26 cellular contexts compared by ENCODE assay signal in the genomic region with DNA sequence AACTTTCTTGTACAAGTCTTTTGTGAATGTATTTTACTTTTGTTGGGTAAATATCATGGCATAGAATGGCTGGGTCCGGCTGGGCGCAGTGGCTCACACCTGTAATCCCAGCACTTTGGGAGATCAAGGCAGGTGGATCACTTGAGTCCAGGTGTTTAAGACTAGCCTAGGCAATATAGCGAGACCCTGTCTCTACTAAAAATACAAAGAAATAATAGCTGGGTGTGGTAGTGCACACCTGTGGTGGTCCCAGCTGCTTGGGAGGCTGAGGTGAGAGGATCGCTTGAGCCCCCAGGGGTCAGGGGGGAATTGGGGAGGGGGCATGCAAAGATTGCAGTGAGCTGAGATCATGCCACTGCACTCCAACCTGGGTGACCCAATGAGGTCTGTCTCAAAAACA.
"Had no signal": no experiment of that assay in that cellular context is flagged by ENCODE, and none has a peak within 500 bp of the region (broad histone marks: within the 10 kb centered on the region; RNA-seq: fewer than 3 reads in every experiment).

No MANE protein-coding gene starts in this region.

- H3K4me3 ChIP-seq: ascending aorta, breast epithelium, cardiac muscle cell, colonic mucosa, gastrocnemius medialis had no signal

- ATAC-seq: activated CD8-positive, alpha-beta memory T cell treated with anti-CD3 and anti-CD28 coated beads, Interleukin-2, amount 10 ng/mL, durations not matched to agents 7 days and 5 days; activated CD8-positive, alpha-beta T cell treated with anti-CD3 and anti-CD28 coated beads, Interleukin-2, amount 10 ng/mL, durations not matched to agents 7 days and 5 days; gastrocnemius medialis; T-helper 17 cell had no signal

- H3K27me3 ChIP-seq: ascending aorta, breast epithelium, cardiac muscle cell, colonic mucosa, gastrocnemius medialis had no signal

- H3K36me3 ChIP-seq: ascending aorta, breast epithelium, cardiac muscle cell, colonic mucosa, gastrocnemius medialis had no signal

- DNase-seq: activated CD4-positive, alpha-beta memory T cell treated with anti-CD3 and anti-CD28 coated beads for 36 hours; activated CD4-positive, alpha-beta T cell treated with anti-CD3 and anti-CD28 coated beads for 36 hours; activated CD4-positive, alpha-beta T cell treated with anti-CD3 and anti-CD28 coated beads, Interleukin-2, amount 10 ng/mL, durations not matched to agents 24 days and 14 days; activated CD4-positive, CD25-positive, alpha-beta regulatory T cell; activated CD4-positive, CD25-positive, alpha-beta regulatory T cell treated with anti-CD3 and anti-CD28 coated beads, Interleukin-2, amount 50 U/mL, for 72 hours; activated CD8-positive, alpha-beta memory T cell treated with anti-CD3 and anti-CD28 coated beads, Interleukin-2, amount 10 ng/mL, durations not matched to agents 7 days and 5 days; activated CD8-positive, alpha-beta memory T cell treated with anti-CD3 and anti-CD28 coated beads, Interleukin-2, amount 50 U/mL, for 4 hours; activated CD8-positive, alpha-beta T cell treated with anti-CD3 and anti-CD28 coated beads, Interleukin-2, amount 10 ng/mL, durations not matched to agents 7 days and 5 days; activated gamma-delta T cell; activated naive CD4-positive, alpha-beta T cell; activated naive CD4-positive, alpha-beta T cell treated with anti-CD3 and anti-CD28 coated beads, Interleukin-2, amount 10 ng/mL, durations not matched to agents 7 days and 5 days; activated naive CD8-positive, alpha-beta T cell treated with anti-CD3 and anti-CD28 coated beads, Interleukin-2, amount 10 ng/mL, durations not matched to agents 7 days and 5 days; activated T-cell treated with anti-CD3 and anti-CD28 coated beads, Interleukin-2, amount 50 U/mL, for 1 hour; activated T-cell treated with anti-CD3 and anti-CD28 coated beads, Interleukin-2, amount 50 U/mL, for 48 hours; central memory CD4-positive, alpha-beta T cell; cerebellar nuclear complex; colonic mucosa; effector CD8-positive, alpha-beta T cell; gastrocnemius medialis; glutamatergic neuron; T-helper 1 cell; T-helper 17 cell had no signal

- H3K27ac ChIP-seq: ascending aorta, breast epithelium, cardiac muscle cell, colonic mucosa, epithelial cell of prostate, gastrocnemius medialis had no signal

- H3K4me1 ChIP-seq: ascending aorta, breast epithelium, colonic mucosa had no signal

- H3K9me3 ChIP-seq: ascending aorta, breast epithelium, colonic mucosa, gastrocnemius medialis had no signal
